In genomic region chr5:19274578-19274977, GRCh38 we compare ENCODE assay signal across 33 cellular contexts.
"Had no signal": no experiment of that assay in that cellular context is flagged by ENCODE, and none has a peak within 500 bp of the region (broad histone marks: within the 10 kb centered on the region; RNA-seq: fewer than 3 reads in every experiment).

No MANE protein-coding gene starts in this region.

- H3K36me3 ChIP-seq: adrenal gland, ascending aorta, brain microvascular endothelial cell, breast epithelium, cardiac muscle cell had no signal

- ATAC-seq: activated naive CD4-positive, alpha-beta T cell treated with anti-CD3 and anti-CD28 coated beads, Interleukin-2, amount 50 U/mL, for 72 hours; activated naive CD8-positive, alpha-beta T cell treated with anti-CD3 and anti-CD28 coated beads, Interleukin-2, amount 50 U/mL, for 24 hours; activated T-cell treated with anti-CD3 and anti-CD28 coated beads, Interleukin-2, amount 50 U/mL, for 4 hours; activated T-cell treated with anti-CD3 and anti-CD28 coated beads, Interleukin-2, amount 50 U/mL, for 72 hours; activated T-helper 17 cell treated with anti-CD3 and anti-CD28 coated beads, Interleukin-2, amount 50 U/mL, for 72 hours; body of pancreas had no signal

- H3K4me3 ChIP-seq: adrenal gland, ascending aorta, body of pancreas, breast epithelium, cardiac muscle cell had no signal

- H3K27me3 ChIP-seq: adrenal gland, ascending aorta, body of pancreas, brain microvascular endothelial cell, breast epithelium, cardiac muscle cell had no signal

- DNase-seq: activated effector memory CD4-positive, alpha-beta T cell treated with anti-CD3 and anti-CD28 coated beads, Interleukin-2, amount 50 U/mL, for 16 hours; activated effector memory CD4-positive, alpha-beta T cell treated with Interleukin-2 at 50 U/mL for 16 hours; activated gamma-delta T cell; activated gamma-delta T cell treated with Interleukin-2 at 50 U/mL for 16 hours; activated naive CD4-positive, alpha-beta T cell; activated naive CD4-positive, alpha-beta T cell treated with anti-CD3 and anti-CD28 coated beads for 36 hours; activated naive CD4-positive, alpha-beta T cell treated with anti-CD3 and anti-CD28 coated beads, Interleukin-2, amount 10 ng/mL, durations not matched to agents 7 days and 5 days; activated naive CD4-positive, alpha-beta T cell treated with anti-CD3 and anti-CD28 coated beads, Interleukin-2, amount 50 U/mL, for 16 hours; activated naive CD4-positive, alpha-beta T cell treated with Interleukin-2 at 50 U/mL for 16 hours; activated naive CD8-positive, alpha-beta T cell treated with anti-CD3 and anti-CD28 coated beads for 36 hours; activated naive CD8-positive, alpha-beta T cell treated with anti-CD3 and anti-CD28 coated beads, Interleukin-2, amount 10 ng/mL, durations not matched to agents 7 days and 5 days; activated naive CD8-positive, alpha-beta T cell treated with anti-CD3 and anti-CD28 coated beads, Interleukin-2, amount 50 U/mL, for 24 hours; activated T-cell treated with anti-CD3 and anti-CD28 coated beads, Interleukin-2, amount 50 U/mL, for 1 hour; activated T-cell treated with anti-CD3 and anti-CD28 coated beads, Interleukin-2, amount 50 U/mL, for 24 hours; activated T-cell treated with anti-CD3 and anti-CD28 coated beads, Interleukin-2, amount 50 U/mL, for 4 hours; activated T-cell treated with anti-CD3 and anti-CD28 coated beads, Interleukin-2, amount 50 U/mL, for 48 hours; activated T-cell treated with anti-CD3 and anti-CD28 coated beads, Interleukin-2, amount 50 U/mL, for 72 hours; adrenal gland; amniotic stem cell; amygdala; aorta; body of pancreas; brain microvascular endothelial cell; caudate nucleus; central memory CD4-positive, alpha-beta T cell; cerebellar nuclear complex had no signal

- H3K4me1 ChIP-seq: adrenal gland, ascending aorta, body of pancreas, breast epithelium had no signal

- H3K27ac ChIP-seq: adrenal gland, ascending aorta, body of pancreas, brain microvascular endothelial cell, breast epithelium, cardiac muscle cell had no signal

- FAIRE-seq: astrocyte, bronchial epithelial cell had no signal

- H3K9me3 ChIP-seq: adrenal gland, ascending aorta, body of pancreas, breast epithelium had no signal
